ENCODE assay signal across 8 cellular contexts in genomic region chr12:10213168-10214130, GRCh38. TPM values are rescaled to one million over a fixed set of nuclear protein-coding genes. Genes with fewer than 3 reads are reported as not detected.
A peak's percentile ranks its signal among the peaks of the same experiment; 100 is the strongest.
DNase-seq lines count a peak whose midpoint lies in the region; ATAC-seq and TF ChIP-seq lines count a peak whose summit lies in the region.

No MANE protein-coding gene starts in this region.

- H3K36me3 ChIP-seq in suprapubic skin: peaks cover 2% of the 10 kb centered on the region

- ATAC-seq in omental fat pad (ENCODE audit: low FRiP score): peak; percentile 57

- H3K27me3 Mint-ChIP-seq in activated naive CD4-positive, alpha-beta T cell treated with anti-CD3 and anti-CD28 coated beads, Interleukin-2, amount 50 U/mL, for 24 hours: no peaks in the 10 kb centered on the region

- TF ChIP-seq POLR2A in suprapubic skin (IDR thresholded peaks at IDR 0.05): peak in 1 of 2 donors; percentile 81

- TF ChIP-seq CTCF in HL-60 (IDR thresholded peaks at IDR 0.05; ENCODE audit: insufficient read depth, low read length): no peak
- TF ChIP-seq CTCF in omental fat pad (IDR thresholded peaks at IDR 0.05): no peak
- TF ChIP-seq CTCF in suprapubic skin (IDR thresholded peaks at IDR 0.05): no peak

- peaks cover 34% of the 10 kb centered on the region for H3K4me1 Mint-ChIP-seq in activated naive CD4-positive, alpha-beta T cell treated with anti-CD3 and anti-CD28 coated beads, Interleukin-2, amount 50 U/mL, for 24 hours

- under 1% methylated on average over 39 of the region's 47 CpGs for WGBS in suprapubic skin

- H3K27ac ChIP-seq in HL-60 (replicated peaks): peak overlapping the region; percentile 90
- H3K27ac ChIP-seq in suprapubic skin: peak overlapping the region; percentile 99

- TF ChIP-seq EP300 in suprapubic skin (IDR thresholded peaks at IDR 0.05): no peak

- H3K27ac Mint-ChIP-seq in activated naive CD4-positive, alpha-beta T cell treated with anti-CD3 and anti-CD28 coated beads, Interleukin-2, amount 50 U/mL, for 24 hours: peak overlapping the region; percentile 88

- H3K9me3 ChIP-seq in suprapubic skin: no peaks in the 10 kb centered on the region

- peaks cover 31% of the 10 kb centered on the region for H3K4me1 ChIP-seq in suprapubic skin

- no peaks in the 10 kb centered on the region for H3K36me3 Mint-ChIP-seq in activated naive CD4-positive, alpha-beta T cell treated with anti-CD3 and anti-CD28 coated beads, Interleukin-2, amount 50 U/mL, for 24 hours

- peak overlapping the region; percentile 90 for H3K4me3 Mint-ChIP-seq in activated naive CD4-positive, alpha-beta T cell treated with anti-CD3 and anti-CD28 coated beads, Interleukin-2, amount 50 U/mL, for 24 hours

- intact Hi-C loops in head of caudate nucleus (cut with DNase I): no loop called here

- DNase-seq in AML-193 (lab: John Stamatoyannopoulos, UW) (peak; percentile 48 to 52), GM19240 (ENCODE audit: insufficient read length, low spot score) (peak; percentile 17), HL-60 (ENCODE audit: low read depth in 1 of 2, low spot score in 1 of 2) (peak; percentile 77 to 94), SKM-1 (lab: John Stamatoyannopoulos, UW; ENCODE audit: unreplicated experiment) (peak; percentile 42), head of caudate nucleus (peak; percentile 57 to 91 (median 78)), omental fat pad (ENCODE audit: low spot score) (peak; percentile 55), suprapubic skin (ENCODE audit: low spot score in 2 of 2) (peak; percentile 89 to 93)

- no peaks in the 10 kb centered on the region for H3K9me3 Mint-ChIP-seq in activated naive CD4-positive, alpha-beta T cell treated with anti-CD3 and anti-CD28 coated beads, Interleukin-2, amount 50 U/mL, for 24 hours

- H3K4me3 ChIP-seq in HL-60 (replicated peaks; ENCODE audit: insufficient read depth, low read length) (peak overlapping the region; percentile 73), suprapubic skin (peak overlapping the region; percentile 75)

- H3K27me3 ChIP-seq in HL-60 (ENCODE audit: insufficient read depth, poor library complexity, severe bottlenecking): no peaks in the 10 kb centered on the region
- no peaks in the 10 kb centered on the region for H3K27me3 ChIP-seq in suprapubic skin

RNA-seq across cellular contexts. Expression of gene GABARAPL1, which starts 0.8 kb away (rescaled TPM):
- total RNA-seq in omental fat pad (100 to 1,000 TPM; 165 to 335 (median 268) TPM), suprapubic skin (10 to 100 TPM; 48.7 to 94.6 (median 81.1) TPM)

RNA-seq across cellular contexts. Expression of gene TMEM52B, which starts 34.6 kb away (rescaled TPM):
- total RNA-seq in omental fat pad (under 1 TPM in 2 of 4 donors, not detected in 2; 0.09 to 0.84 TPM), suprapubic skin (under 1 TPM in 1 of 4 donors, not detected in 3; 0.16 TPM)

RNA-seq across cellular contexts. Expression of gene OLR1, which starts 41.5 kb away (rescaled TPM):
- total RNA-seq in omental fat pad (10 to 100 TPM in 2 of 4 donors, under 1 TPM in 1, not detected in 1; 0.19 to 51.2 (median 35.1) TPM), suprapubic skin (not detected)

Comparison
In these comparisons a context has a peak if more than half of its experiments do, and no peak if none do; other contexts are left out.
1. Peak in every context shown above with its lines: DNase-seq, ATAC-seq, H3K4me3 ChIP-seq and H3K27ac ChIP-seq.
2. DNase-seq: peak in every context shown above with its lines; median percentile 91 in suprapubic skin; 86 in HL-60; 78 in head of caudate nucleus; 55 in omental fat pad; 50 in AML-193; 42 in SKM-1; 17 in GM19240.